In genomic region chr2:237574467-237574866, GRCh38 we compare ENCODE assay signal across 33 cellular contexts. TPM values are rescaled to one million over a fixed set of nuclear protein-coding genes. Genes with fewer than 3 reads are reported as not detected.
A peak's percentile ranks its signal among the peaks of the same experiment; 100 is the strongest.
DNase-seq lines count a peak whose midpoint lies in the region; ATAC-seq and TF ChIP-seq lines count a peak whose summit lies in the region.
"Had no signal": no experiment of that assay in that cellular context is flagged by ENCODE, and none has a peak within 500 bp of the region (broad histone marks: within the 10 kb centered on the region; RNA-seq: fewer than 3 reads in every experiment).

No MANE protein-coding gene starts in this region.

- no peak overlapping the region for H2BK5ac ChIP-seq in trophoblast cell (ENCODE audit: low read depth, low read length, poor library complexity)

- no peak overlapping the region for H3K4me3 ChIP-seq in BLaER1 treated with 17β-estradiol and CSF1 and Interleukin-3, amounts not matched to agents 10 nM and 100 nM
- H3K4me3 ChIP-seq in PC-3 (ENCODE audit: low read length) (peak overlapping the region; percentile 49; the same call in 1 of the 2 replicates), esophagus squamous epithelium (peak overlapping the region in 2 of 4 donors; percentile 22 to 52), trophoblast cell (ENCODE audit: low read depth, low read length) (no peak overlapping the region)
- H3K4me3 ChIP-seq: A549, colonic mucosa, prostate gland, SJSA1, suprapubic skin, upper lobe of right lung had no signal

- H3K27ac ChIP-seq in BLaER1 treated with 17β-estradiol and CSF1 and Interleukin-3, amounts not matched to agents 10 nM and 100 nM, result peak overlapping the region in 5 of 11 experiments; percentile 3 to 30 (median 19); a peak in 5 of 22 replicates
- H3K27ac ChIP-seq in PC-3 (ENCODE audit: low read length) (peak overlapping the region; percentile 76), esophagus squamous epithelium (peak overlapping the region in 3 of 4 donors; percentile 64 to 84 (median 74)), trophoblast cell (ENCODE audit: low read depth, low read length) (no peak overlapping the region)
- H3K27ac ChIP-seq: A549, colonic mucosa, neutrophil, SJSA1, suprapubic skin, upper lobe of right lung had no signal

- peaks cover 2% of the 10 kb centered on the region for H3K79me1 ChIP-seq in trophoblast cell (ENCODE audit: low read length)

- H3K27me3 ChIP-seq in BLaER1 treated with 17β-estradiol and CSF1 and Interleukin-3, amounts not matched to agents 10 nM and 100 nM, result no peaks in the 10 kb centered on the region
- H3K27me3 ChIP-seq in PC-3 (ENCODE audit: low read length) (no peaks in the 10 kb centered on the region), esophagus squamous epithelium (no peaks in the 10 kb centered on the region), trophoblast cell (ENCODE audit: insufficient read depth, low read length) (no peaks in the 10 kb centered on the region)
- H3K27me3 ChIP-seq: colonic mucosa, SJSA1, suprapubic skin, upper lobe of right lung had no signal

- no peaks in the 10 kb centered on the region for H3K9me3 ChIP-seq in BLaER1 treated with 17β-estradiol and CSF1 and Interleukin-3, amounts not matched to agents 10 nM and 100 nM (replicated peaks in 1 of 11)
- H3K9me3 ChIP-seq in PC-3 (ENCODE audit: low read length) (no peaks in the 10 kb centered on the region), esophagus squamous epithelium (no peaks in the 10 kb centered on the region), trophoblast cell (ENCODE audit: insufficient read depth, low read depth, low read length) (no peaks in the 10 kb centered on the region)
- H3K9me3 ChIP-seq: A549, colonic mucosa, left ventricle myocardium inferior, neutrophil, prostate gland, SJSA1, suprapubic skin, upper lobe of right lung had no signal

- H3K36me3 Mint-ChIP-seq in activated T-helper 1 cell treated with anti-CD3 and anti-CD28 coated beads, Interleukin-12 subunit alpha, Interleukin-12 subunit beta, Interleukin-2, Interleukin-4 antibody, amounts not matched to agents 30 ng/mL and 10 ng/mL and 1 ng/mL, durations not matched to agents 14 hours and 24 hours and 36 hours (ENCODE audit: low read depth), result no peaks in the 10 kb centered on the region
- H3K36me3 Mint-ChIP-seq: activated naive CD8-positive, alpha-beta T cell; CD4-positive, alpha-beta memory T cell had no signal

- H4K91ac ChIP-seq in trophoblast cell (ENCODE audit: low read depth, low read length), result no peak overlapping the region

- intact Hi-C loops in PC-3 (cut with micrococcal nuclease) (loop anchor here (5.0 kb wide), 1 partner anchor 62 kb away; no protein-coding TSS in a partner anchor), esophagus squamous epithelium (cut with DNase I) (no loop called here)
- intact Hi-C loops in activated T-helper 1 cell treated with anti-CD3 and anti-CD28 coated beads, Interleukin-12 subunit alpha, Interleukin-12 subunit beta, Interleukin-2, Interleukin-4 antibody, amounts not matched to agents 30 ng/mL and 10 ng/mL and 1 ng/mL, durations not matched to agents 14 hours and 24 hours and 36 hours (cut with micrococcal nuclease), result no loop called here

- H3K4me1 ChIP-seq in BLaER1 treated with 17β-estradiol and CSF1 and Interleukin-3, amounts not matched to agents 10 nM and 100 nM, result peaks cover 36 to 55% (median 45%) of the 10 kb centered on the region in 10 experiments
- H3K4me1 ChIP-seq in PC-3 (ENCODE audit: insufficient read depth, low read length) (peaks cover 25% of the 10 kb centered on the region), esophagus squamous epithelium (peaks cover 6 to 37% (median 21%) of the 10 kb centered on the region in 3 donors), trophoblast cell (ENCODE audit: control insufficient read depth in 1 of 2, insufficient read depth in 2 of 2, low read length in 2 of 2) (peaks cover 9 to 10% of the 10 kb centered on the region in 2 experiments)
- H3K4me1 ChIP-seq: colonic mucosa had no signal

- H3K4me2 ChIP-seq in BLaER1 treated with 17β-estradiol and CSF1 and Interleukin-3, amounts not matched to agents 10 nM and 100 nM, result peak overlapping the region in 10 of 11 experiments; percentile 4 to 59 (median 32); a peak in 17 of 22 replicates
- H3K4me2 ChIP-seq in PC-3 (ENCODE audit: low read length) (peak overlapping the region; percentile 73), trophoblast cell (ENCODE audit: low read length) (no peak overlapping the region)
- H3K4me2 ChIP-seq: A549 had no signal

- H2BK12ac ChIP-seq in trophoblast cell (ENCODE audit: low read length), result peak overlapping the region; percentile 3

- ATAC-seq in PC-3 (no peak), HG03175 (IDR thresholded peaks at IDR 0.05; ENCODE audit: unreplicated experiment) (no peak)
- ATAC-seq: A549 had no signal

- no peak overlapping the region for H2AK5ac ChIP-seq in trophoblast cell (ENCODE audit: low read length)

- no peak overlapping the region for H2AFZ ChIP-seq in PC-3 (ENCODE audit: low read length)
- no peak overlapping the region for H2AFZ ChIP-seq in trophoblast cell (ENCODE audit: insufficient read depth, low read length, poor library complexity)

- peaks cover 7% of the 10 kb centered on the region for H3K27me3 Mint-ChIP-seq in activated T-helper 1 cell treated with anti-CD3 and anti-CD28 coated beads, Interleukin-12 subunit alpha, Interleukin-12 subunit beta, Interleukin-2, Interleukin-4 antibody, amounts not matched to agents 30 ng/mL and 10 ng/mL and 1 ng/mL, durations not matched to agents 14 hours and 24 hours and 36 hours (ENCODE audit: insufficient read depth)
- H3K27me3 Mint-ChIP-seq: activated CD4-positive, alpha-beta T cell treated with anti-CD3 and anti-CD28 coated beads, Interleukin-2, amount 10 ng/mL, durations not matched to agents 24 days and 14 days; activated naive CD8-positive, alpha-beta T cell had no signal

- no peak overlapping the region for H3K27ac Mint-ChIP-seq in activated T-helper 1 cell treated with anti-CD3 and anti-CD28 coated beads, Interleukin-12 subunit alpha, Interleukin-12 subunit beta, Interleukin-2, Interleukin-4 antibody, amounts not matched to agents 30 ng/mL and 10 ng/mL and 1 ng/mL, durations not matched to agents 14 hours and 24 hours and 36 hours
- H3K27ac Mint-ChIP-seq: activated CD4-positive, alpha-beta T cell treated with anti-CD3 and anti-CD28 coated beads, Interleukin-2, amount 10 ng/mL, durations not matched to agents 24 days and 14 days; activated naive CD8-positive, alpha-beta T cell; CD4-positive, alpha-beta memory T cell had no signal

- no peaks in the 10 kb centered on the region for H3K9me2 ChIP-seq in PC-3 (replicated peaks; ENCODE audit: low read length)

- 0 out of 2 replicates have a peak, but pooled peaks cover 3% of the 10 kb centered on the region for H3K79me2 ChIP-seq in PC-3 (ENCODE audit: low read length)
- H3K79me2 ChIP-seq in trophoblast cell (ENCODE audit: control insufficient read depth, insufficient read depth, low read length, poor library complexity), result no peaks in the 10 kb centered on the region

- DNase-seq in PC-3 (no peak), esophagus squamous epithelium (lab: John Stamatoyannopoulos, UW) (no peak), trophoblast cell (no peak), COLO668 (lab: John Stamatoyannopoulos, UW; ENCODE audit: unreplicated experiment) (no peak)
- DNase-seq in central memory CD4-positive, alpha-beta T cell, result no peak
- no peak for DNase-seq in activated T-helper 1 cell treated with anti-CD3 and anti-CD28 coated beads, Interleukin-12 subunit alpha, Interleukin-12 subunit beta, Interleukin-2, Interleukin-4 antibody, amounts not matched to agents 30 ng/mL and 10 ng/mL and 1 ng/mL, durations not matched to agents 14 hours and 24 hours and 36 hours (ENCODE audit: low spot score)
- DNase-seq: activated CD4-positive, alpha-beta T cell treated with anti-CD3 and anti-CD28 coated beads, Interleukin-2, amount 10 ng/mL, durations not matched to agents 24 days and 14 days; activated effector memory CD4-positive, alpha-beta T cell treated with anti-CD3 and anti-CD28 coated beads, Interleukin-2, amount 50 U/mL, for 16 hours; anterior cingulate cortex; CD4-positive, alpha-beta memory T cell; colonic mucosa; DMS 273 treated with DMSO at 0.1 percent for 48 hours; effector CD4-positive, alpha-beta T cell; EL; erythroblast; left ventricle myocardium inferior; NCI-H146; NCI-H446; NCI-H748 treated with DMSO at 0.1 percent for 48 hours; stimulated activated CD4-positive, alpha-beta T cell treated with anti-CD3 and anti-CD28 coated beads, Interleukin-4, amount 100 ng/mL, for 24 hours; T-helper 9 cell had no signal

- H2BK120ac ChIP-seq in trophoblast cell (ENCODE audit: insufficient read depth, low read length, poor library complexity), result no peak overlapping the region

- H4K20me1 ChIP-seq in BLaER1 treated with 17β-estradiol and CSF1 and Interleukin-3, amounts not matched to agents 10 nM and 100 nM, result peaks cover 0 to 30% (median 0%) of the 10 kb centered on the region in 11 experiments; a peak in 2 of 22 replicates
- no peaks in the 10 kb centered on the region for H4K20me1 ChIP-seq in PC-3 (ENCODE audit: low read length)

- H3K23ac ChIP-seq in trophoblast cell (ENCODE audit: low read length), result no peak overlapping the region

- H4K12ac ChIP-seq in trophoblast cell (ENCODE audit: low read depth, low read length), result no peak overlapping the region

- H3K36me3 ChIP-seq in BLaER1 treated with 17β-estradiol and CSF1 and Interleukin-3, amounts not matched to agents 10 nM and 100 nM, result peaks cover 7 to 49% (median 31%) of the 10 kb centered on the region in 11 experiments; a peak in 19 of 22 replicates
- H3K36me3 ChIP-seq in PC-3 (ENCODE audit: low read depth, low read length) (no peaks in the 10 kb centered on the region), esophagus squamous epithelium (no peaks in the 10 kb centered on the region), trophoblast cell (ENCODE audit: control insufficient read depth in 1 of 2, insufficient read depth in 2 of 2, low read length in 2 of 2) (peaks cover 2% of the 10 kb centered on the region in 2 experiments)
- H3K36me3 ChIP-seq: colonic mucosa, left ventricle myocardium inferior, neutrophil, prostate gland, SJSA1, suprapubic skin had no signal

- H3F3A ChIP-seq in PC-3 (ENCODE audit: low read length, unreplicated experiment), result no peaks in the 10 kb centered on the region

- H3K4me1 Mint-ChIP-seq in activated T-helper 1 cell treated with anti-CD3 and anti-CD28 coated beads, Interleukin-12 subunit alpha, Interleukin-12 subunit beta, Interleukin-2, Interleukin-4 antibody, amounts not matched to agents 30 ng/mL and 10 ng/mL and 1 ng/mL, durations not matched to agents 14 hours and 24 hours and 36 hours (ENCODE audit: low read depth), result peaks cover 7% of the 10 kb centered on the region

- no peak overlapping the region for H3K14ac ChIP-seq in trophoblast cell (ENCODE audit: low read length)

- WGBS in esophagus squamous epithelium, 2 donors, result 87 to 88% methylated on average over 3 to 6 of the region's 9 CpGs
- WGBS in trophoblast cell (ENCODE audit: extremely low coverage, insufficient coverage, insufficient read length), result no CpG with 5 or more reads among the region's 9 CpGs

- H3K4me3 Mint-ChIP-seq in activated T-helper 1 cell treated with anti-CD3 and anti-CD28 coated beads, Interleukin-12 subunit alpha, Interleukin-12 subunit beta, Interleukin-2, Interleukin-4 antibody, amounts not matched to agents 30 ng/mL and 10 ng/mL and 1 ng/mL, durations not matched to agents 14 hours and 24 hours and 36 hours, result no peak overlapping the region
- H3K4me3 Mint-ChIP-seq: activated CD4-positive, alpha-beta T cell treated with anti-CD3 and anti-CD28 coated beads, Interleukin-2, amount 10 ng/mL, durations not matched to agents 24 days and 14 days; activated naive CD8-positive, alpha-beta T cell; CD4-positive, alpha-beta memory T cell had no signal

- POLR2A ChIA-PET in PC-3 (lab: Charles Lee; ENCODE audit: unreplicated experiment), result no interaction called here

- H3K9me3 Mint-ChIP-seq in activated T-helper 1 cell treated with anti-CD3 and anti-CD28 coated beads, Interleukin-12 subunit alpha, Interleukin-12 subunit beta, Interleukin-2, Interleukin-4 antibody, amounts not matched to agents 30 ng/mL and 10 ng/mL and 1 ng/mL, durations not matched to agents 14 hours and 24 hours and 36 hours, result no peaks in the 10 kb centered on the region
- H3K9me3 Mint-ChIP-seq: activated CD4-positive, alpha-beta T cell treated with anti-CD3 and anti-CD28 coated beads, Interleukin-2, amount 10 ng/mL, durations not matched to agents 24 days and 14 days; CD4-positive, alpha-beta memory T cell had no signal

- H4K8ac ChIP-seq in trophoblast cell (ENCODE audit: low read depth, low read length), result no peak overlapping the region

- CTCF ChIA-PET in PC-3 (lab: Charles Lee), result no interaction called here

- H3K18ac ChIP-seq in trophoblast cell (ENCODE audit: low read length), result no peak overlapping the region

- TF ChIP-seq CTCF in PC-3 (conservative IDR thresholded peaks at IDR 0.05; ENCODE audit: low read depth, low read length), result no peak
- TF ChIP-seq CTCF in esophagus squamous epithelium (IDR thresholded peaks at IDR 0.05), result no peak

- TF ChIP-seq POLR2A in esophagus squamous epithelium (IDR thresholded peaks at IDR 0.05), result no peak

- peak overlapping the region in 3 of 11 experiments; percentile 5 to 33 (median 17); a peak in 5 of 22 replicates for H3K9ac ChIP-seq in BLaER1 treated with 17β-estradiol and CSF1 and Interleukin-3, amounts not matched to agents 10 nM and 100 nM
- H3K9ac ChIP-seq in PC-3 (ENCODE audit: low read length) (no peak overlapping the region), trophoblast cell (ENCODE audit: low read length) (no peak overlapping the region)

- no peak overlapping the region for H3K4ac ChIP-seq in trophoblast cell (ENCODE audit: low read depth, low read length)

- no TSS peak for BruUV-seq in PC-3 (replicated peaks; lab: Mats Ljungman, UMichigan)

RNA-seq across cellular contexts. Expression of gene PRLH, which starts 8.1 kb away (rescaled TPM):
- total RNA-seq in PC-3 (2014; rRNA removed) (not detected in 2 replicates), esophagus squamous epithelium (not detected)
- not detected in 2 replicates for polyA plus RNA-seq in trophoblast cell (2013)
- total RNA-seq in activated T-helper 1 cell treated with anti-CD3 and anti-CD28 coated beads, Interleukin-12 subunit alpha, Interleukin-12 subunit beta, Interleukin-2, Interleukin-4 antibody, amounts not matched to agents 30 ng/mL and 10 ng/mL and 1 ng/mL, durations not matched to agents 14 hours and 24 hours and 36 hours, result not detected in 2 replicates
- total RNA-seq: activated CD4-positive, alpha-beta T cell treated with anti-CD3 and anti-CD28 coated beads, Interleukin-2, amount 10 ng/mL, durations not matched to agents 24 days and 14 days; activated CD8-positive, alpha-beta memory T cell treated with anti-CD3 and anti-CD28 coated beads for 36 hours; CD4-positive, alpha-beta memory T cell; colonic mucosa; left ventricle myocardium inferior; LHCN-M2; mesenteric fat pad; prostate gland; SJSA1; suprapubic skin; upper lobe of right lung had no signal
- polyA plus RNA-seq: A549; CD4-positive, alpha-beta memory T cell had no signal

RNA-seq across cellular contexts. Expression of gene RAB17, which starts 16.1 kb away (rescaled TPM):
- total RNA-seq in PC-3 (2014; rRNA removed) (28.9 and 52.2 TPM in 2 replicates), esophagus squamous epithelium (10 to 100 TPM in 1 of 4 donors, 1 to 10 TPM in 3; 2.0 to 11.1 (median 6.4) TPM)
- 15.7 and 16.1 TPM in 2 replicates for polyA plus RNA-seq in trophoblast cell (2013)
- total RNA-seq in activated T-helper 1 cell treated with anti-CD3 and anti-CD28 coated beads, Interleukin-12 subunit alpha, Interleukin-12 subunit beta, Interleukin-2, Interleukin-4 antibody, amounts not matched to agents 30 ng/mL and 10 ng/mL and 1 ng/mL, durations not matched to agents 14 hours and 24 hours and 36 hours, result not detected in 2 replicates
- total RNA-seq: activated CD8-positive, alpha-beta memory T cell treated with anti-CD3 and anti-CD28 coated beads for 36 hours; CD4-positive, alpha-beta memory T cell had no signal
- polyA plus RNA-seq: CD4-positive, alpha-beta memory T cell had no signal

RNA-seq across cellular contexts. Expression of gene LRRFIP1, which starts 52.9 kb away (rescaled TPM):
- total RNA-seq in PC-3 (2014; rRNA removed) (87.8 and 106 TPM in 2 replicates), esophagus squamous epithelium (100 to 1,000 TPM in 2 of 4 donors, 10 to 100 TPM in 2; 84.9 to 152 (median 120) TPM)
- 51.0 and 58.1 TPM in 2 replicates for polyA plus RNA-seq in trophoblast cell (2013)
- total RNA-seq in activated T-helper 1 cell treated with anti-CD3 and anti-CD28 coated beads, Interleukin-12 subunit alpha, Interleukin-12 subunit beta, Interleukin-2, Interleukin-4 antibody, amounts not matched to agents 30 ng/mL and 10 ng/mL and 1 ng/mL, durations not matched to agents 14 hours and 24 hours and 36 hours, result 212 and 226 TPM in 2 replicates
